Comparison of ENCODE assay signal across 6 cellular contexts in genomic region chr16:3458852-3459361, GRCh38. TPM values are rescaled to one million over a fixed set of nuclear protein-coding genes. Genes with fewer than 3 reads are reported as not detected.
DNase-seq lines count a peak whose midpoint lies in the region; ATAC-seq and TF ChIP-seq lines count a peak whose summit lies in the region.

No MANE protein-coding gene starts in this region.

- no peaks in the 10 kb centered on the region for H3K36me3 Mint-ChIP-seq in nephron progenitor cell (ENCODE audit: low read depth)

- intact Hi-C loops in mammary epithelial cell (cut with micrococcal nuclease), result loop anchor here (1.0 to 5.0 kb wide), 4 partner anchors 58 to 270 kb away; partner anchors contain the start of genes OR1F1, ZNF174, ZNF263 and ZSCAN32

- dilution Hi-C loops in mammary epithelial cell (cut with HindIII; ENCODE audit: low sequenced_read_pairs), result no loop called here

- peak overlapping the region; percentile 94 for H3K9ac ChIP-seq in mammary epithelial cell (ENCODE audit: insufficient read depth, low read length)

- in situ Hi-C loops in mammary epithelial cell (cut with MboI; ENCODE audit: low sequenced_read_pairs in 2 of 2), result loop anchor here in 1 of 2 donors (10.0 kb wide), 1 partner anchor 54 kb away; the partner anchor contains the start of genes ZNF174 and ZSCAN32

- no peak for DNase-seq in mammary epithelial cell
- no peak for DNase-seq in nephron progenitor cell
- DNase-seq in NCI-H1092 treated with DMSO at 0.1 percent for 48 hours (lab: John Stamatoyannopoulos, UW), result no peak

- H3K4me1 Mint-ChIP-seq in nephron progenitor cell, result peaks cover 55% of the 10 kb centered on the region

- no TSS peak for BruUV-seq in mammary epithelial cell (replicated peaks; lab: Mats Ljungman, UMichigan)

- ATAC-seq in HG02678 (IDR thresholded peaks at IDR 0.05; ENCODE audit: unreplicated experiment) (peak; percentile 39), HG02571 (IDR thresholded peaks at IDR 0.05; ENCODE audit: unreplicated experiment) (no peak)

- H3K27me3 Mint-ChIP-seq in nephron progenitor cell (ENCODE audit: low read depth, poor library complexity), result peaks cover 5% of the 10 kb centered on the region

- H4K20me1 ChIP-seq in mammary epithelial cell (ENCODE audit: insufficient read depth, low read length), result no peaks in the 10 kb centered on the region

- H3K4me2 ChIP-seq in mammary epithelial cell (ENCODE audit: insufficient read depth, low read depth, low read length), result peak overlapping the region; percentile 92

- H3K9me3 ChIP-seq in mammary epithelial cell (replicated peaks; ENCODE audit: insufficient read depth, low read length), result no peaks in the 10 kb centered on the region

- H3K27ac ChIP-seq in ACC112 (ENCODE audit: low read depth, low read length) (peak overlapping the region; percentile 77), mammary epithelial cell (ENCODE audit: insufficient read depth, low read depth, low read length) (peak overlapping the region; percentile 84)

- peaks cover 13% of the 10 kb centered on the region for H3K4me1 ChIP-seq in ACC112 (ENCODE audit: control insufficient read depth, insufficient read depth, low read length, unreplicated experiment)
- H3K4me1 ChIP-seq in mammary epithelial cell (ENCODE audit: insufficient read depth, low read length), result peaks cover 11% of the 10 kb centered on the region

- TF ChIP-seq CTCF in mammary epithelial cell (conservative IDR thresholded peaks at IDR 0.05 in 1 of 2, IDR thresholded peaks at IDR 0.05 in 1 of 2; ENCODE audit: extremely low read depth in 1 of 2, insufficient read depth in 1 of 2, low read depth in 1 of 2, low read length in 2 of 2) (no peak), nephron progenitor cell (IDR thresholded peaks at IDR 0.05) (no peak)

- H3K27me3 ChIP-seq in ACC112 (ENCODE audit: insufficient read depth, low read length) (no peaks in the 10 kb centered on the region), mammary epithelial cell (ENCODE audit: insufficient read depth, low read length) (no peaks in the 10 kb centered on the region)

- no peaks in the 10 kb centered on the region for H3K9me3 Mint-ChIP-seq in nephron progenitor cell

- H3K27ac Mint-ChIP-seq in nephron progenitor cell, result peak overlapping the region; percentile 86

- whole genome bisulfite sequencing in mammary epithelial cell (ENCODE audit: low coverage, missing lambda C conversion rate), result 2% methylated on average over 10 of the region's 10 CpGs

- H2AFZ ChIP-seq in ACC112 (ENCODE audit: low read length, unreplicated experiment) (peak overlapping the region; percentile 58), mammary epithelial cell (ENCODE audit: low read depth, low read length) (peak overlapping the region; percentile 87)

- H3K79me2 ChIP-seq in ACC112 (ENCODE audit: control insufficient read depth, insufficient read depth, low read length, unreplicated experiment) (peaks cover 62% of the 10 kb centered on the region), mammary epithelial cell (ENCODE audit: insufficient read depth, low read length) (peaks cover 60% of the 10 kb centered on the region)

- CTCF ChIA-PET in mammary epithelial cell (lab: Charles Lee; ENCODE audit: low non-redundant PET), result no interaction called here

- H3K4me3 Mint-ChIP-seq in nephron progenitor cell, result peak overlapping the region; percentile 91

- H3K4me3 ChIP-seq in ACC112 (ENCODE audit: low read depth, low read length) (peak overlapping the region; percentile 91), mammary epithelial cell (replicated peaks in 1 of 3; ENCODE audit: insufficient read depth in 1 of 3, low read depth in 2 of 3, low read length in 3 of 3) (peak overlapping the region; percentile 88 to 97 (median 95))

- 0 out of 2 replicates have a peak, but pooled peaks cover 4% of the 10 kb centered on the region for H3K36me3 ChIP-seq in ACC112 (ENCODE audit: insufficient read depth, low read length)
- no peaks in the 10 kb centered on the region for H3K36me3 ChIP-seq in mammary epithelial cell (ENCODE audit: insufficient read depth, low read length)

RNA-seq across cellular contexts. Expression of gene NAA60, which starts 15.4 kb away (rescaled TPM):
- 10 to 100 TPM; 16.0 to 37.8 TPM for total RNA-seq in mammary epithelial cell
- polyA plus RNA-seq in mammary epithelial cell, result 19.9 TPM
- polyA minus RNA-seq in mammary epithelial cell, result 13.6 TPM

RNA-seq across cellular contexts. Expression of gene ZNF597, which starts 15.6 kb away (rescaled TPM):
- total RNA-seq in mammary epithelial cell, result 1 to 10 TPM; 2.4 to 3.8 TPM
- 1.00 TPM for polyA plus RNA-seq in mammary epithelial cell
- 0.72 TPM for polyA minus RNA-seq in mammary epithelial cell

RNA-seq across cellular contexts. Expression of gene C16orf90, which starts 36.4 kb away (rescaled TPM):
- not detected for total RNA-seq in mammary epithelial cell
- polyA plus RNA-seq in mammary epithelial cell, result not detected
- polyA minus RNA-seq in mammary epithelial cell, result not detected

RNA-seq across cellular contexts. Expression of gene CLUAP1, which starts 41.9 kb away (rescaled TPM):
- total RNA-seq in mammary epithelial cell, result 10 to 100 TPM; 12.0 to 19.1 TPM
- polyA plus RNA-seq in mammary epithelial cell, result 7.5 TPM
- polyA minus RNA-seq in mammary epithelial cell, result 43.1 TPM

RNA-seq across cellular contexts. Expression of gene ZNF174, which starts 57.9 kb away (rescaled TPM):
- total RNA-seq in mammary epithelial cell, result 1 to 10 TPM; 5.3 to 7.7 TPM
- 7.0 TPM for polyA plus RNA-seq in mammary epithelial cell
- 9.1 TPM for polyA minus RNA-seq in mammary epithelial cell
